ENCODE assay signal across 9 cellular contexts in genomic region chr20:31570021-31570463, GRCh38. TPM values are rescaled to one million over a fixed set of nuclear protein-coding genes. Genes with fewer than 3 reads are reported as not detected.
DNase-seq lines count a peak whose midpoint lies in the region; FAIRE-seq and TF ChIP-seq lines count a peak whose summit lies in the region.
"Had no signal": no experiment of that assay in that cellular context is flagged by ENCODE, and none has a peak within 500 bp of the region (broad histone marks: within the 10 kb centered on the region; RNA-seq: fewer than 3 reads in every experiment).

No MANE protein-coding gene starts in this region.

- no peak for TF ChIP-seq EP300 in H1 (IDR thresholded peaks at IDR 0.05; ENCODE audit: borderline replicate concordance in 1 of 2, low read depth in 2 of 2, low read length in 2 of 2)

- H3K23me2 ChIP-seq in H1 (ENCODE audit: low read depth, low read length), result peaks cover 3% of the 10 kb centered on the region; the same call in 1 of the 2 replicates

- DNase-seq in H1 (ENCODE audit: low read depth in 1 of 2, low spot score in 2 of 2), result no peak
- DNase-seq in NCI-H226, result no peak
- no peak for DNase-seq in EL
- no peak for DNase-seq in dedifferentiated amniotic fluid mesenchymal stem cell (ENCODE audit: extremely low spot score)
- DNase-seq in ecto neural progenitor cell (ENCODE audit: low spot score), result no peak
- DNase-seq: NCI-H510A treated with DMSO at 0.1 percent for 48 hours had no signal

- H3K79me2 ChIP-seq in H1 (ENCODE audit: control insufficient read depth in 1 of 2, insufficient read depth in 2 of 2, low read length in 2 of 2), result 0 out of 4 replicates have a peak, but pooled peaks cover 0 to 3% of the 10 kb centered on the region in 2 experiments

- no peak overlapping the region for H3K14ac ChIP-seq in H1 (ENCODE audit: insufficient read length)

- H2BK5ac ChIP-seq in H1 (ENCODE audit: low read depth, low read length), result peak overlapping the region; percentile 36

- H3K79me1 ChIP-seq in H1 (ENCODE audit: low read depth, low read length), result no peaks in the 10 kb centered on the region

- no peak; a peak in 1 of 3 replicates for TF ChIP-seq POLR2A in H1 (IDR thresholded peaks at IDR 0.05; ENCODE audit: control extremely low read depth in 1 of 2, low read depth in 2 of 2, low read length in 2 of 2)

- H2AFZ ChIP-seq in H1 (ENCODE audit: low read length), result no peak overlapping the region

- H3K4me3 ChIP-seq in HUES64 (ENCODE audit: low read length) (no peak overlapping the region), H1 (ENCODE audit: extremely low read depth in 1 of 4, insufficient read depth in 2 of 4, low read depth in 3 of 4, low read length in 4 of 4) (no peak overlapping the region), neutrophil (ENCODE audit: low read depth in 1 of 2, low read length in 1 of 2) (no peak overlapping the region)

- no peak overlapping the region for H4K5ac ChIP-seq in H1 (ENCODE audit: insufficient read length, low read depth, low read length)

- H3K27ac ChIP-seq in 22Rv1 (peak overlapping the region; percentile 100), HUES64 (ENCODE audit: low read depth, low read length) (peak overlapping the region; percentile 26; the same call in 1 of the 2 replicates), H1 (ENCODE audit: low read depth, low read length) (no peak overlapping the region), neutrophil (peak overlapping the region; percentile 38)

- H3K4me1 ChIP-seq in HUES64 (ENCODE audit: insufficient read depth, low read length) (peaks cover 34% of the 10 kb centered on the region), H1 (replicated peaks in 1 of 4; ENCODE audit: control insufficient read depth in 3 of 4, insufficient read depth in 4 of 4, low read length in 3 of 4) (peaks cover 17 to 41% (median 29%) of the 10 kb centered on the region in 4 experiments), neutrophil (ENCODE audit: control insufficient read depth in 1 of 2, insufficient read depth in 1 of 2, low read depth in 1 of 2, low read length in 1 of 2) (peaks cover 18 to 22% of the 10 kb centered on the region in 2 experiments)

- H3K4ac ChIP-seq in H1 (replicated peaks; ENCODE audit: insufficient read length, low read depth, low read length), result no peak overlapping the region

- peak overlapping the region; percentile 90; the same call in 1 of the 2 replicates for H2BK15ac ChIP-seq in H1 (ENCODE audit: low read length)

- H3K9ac ChIP-seq in HUES64 (ENCODE audit: low read depth, low read length) (no peak overlapping the region), H1 (replicated peaks in 1 of 4; ENCODE audit: extremely low read depth in 1 of 4, low read depth in 3 of 4, low read length in 3 of 4) (no peak overlapping the region)

- no peak overlapping the region for H2BK120ac ChIP-seq in H1 (replicated peaks; ENCODE audit: low read depth, low read length)

- 94% methylated on average over 8 of the region's 8 CpGs for WGBS in HUES64
- 90% methylated on average over 8 of the region's 8 CpGs; no CpG with 5 or more reads in 1 of the 2 experiments for WGBS in H1 (ENCODE audit: extremely low coverage in 1 of 2, insufficient coverage in 1 of 2, insufficient read length in 1 of 2, insufficient replicate concordance in 2 of 2, low coverage in 1 of 2, low lambda C conversion rate in 2 of 2, missing lambda C conversion rate in 1 of 2), 2 experiments

- H2AK5ac ChIP-seq in H1 (ENCODE audit: low read depth, low read length), result no peak overlapping the region; the same call in 1 of the 2 replicates

- no peak overlapping the region for H4K91ac ChIP-seq in H1 (replicated peaks; ENCODE audit: insufficient read length, low read length)

- no peak overlapping the region for H4K8ac ChIP-seq in H1 (ENCODE audit: extremely low read depth, insufficient read depth, low read length)

- H4K20me1 ChIP-seq in H1 (replicated peaks in 1 of 2; ENCODE audit: control insufficient read depth in 1 of 2, insufficient read depth in 2 of 2, low read length in 2 of 2), result peaks cover 0 to 1% of the 10 kb centered on the region in 2 experiments

- FAIRE-seq in H1 (lab: Jason Lieb, UNC), result no peak

- CTCF ChIA-PET in H1 (lab: Charles Lee; ENCODE audit: partially characterized antibody), result interaction anchor here (0.6 to 30.5 kb wide), 16 partner anchors 9 to 166 kb away, joined by 3 to 1559 read pairs (median 7); partner anchors contain the start of genes BCL2L1 and ID1

- H2BK12ac ChIP-seq in H1 (ENCODE audit: low read depth, low read length), result peak overlapping the region; percentile 18; the same call in 1 of the 2 replicates

- no peak overlapping the region for H3K23ac ChIP-seq in H1 (ENCODE audit: insufficient read length)

- peaks cover 18% of the 10 kb centered on the region for H3K36me3 ChIP-seq in HUES64 (ENCODE audit: insufficient read depth, low read length)
- peaks cover 2 to 18% (median 6%) of the 10 kb centered on the region in 4 experiments; a peak in 5 of 8 replicates for H3K36me3 ChIP-seq in H1 (ENCODE audit: control insufficient read depth in 2 of 4, insufficient read depth in 4 of 4, low read length in 3 of 4)
- H3K36me3 ChIP-seq in neutrophil, result peaks cover 58% of the 10 kb centered on the region

- H2BK20ac ChIP-seq in H1 (ENCODE audit: low read length), result 0 out of 2 replicates have a peak overlapping the region, but pooled peaks have one; percentile 72

- no peak overlapping the region; the same call in 1 of the 2 replicates for H3K18ac ChIP-seq in H1 (ENCODE audit: extremely low read depth, low read length)

- H3K27me3 ChIP-seq in HUES64 (ENCODE audit: insufficient read depth, low read length) (no peaks in the 10 kb centered on the region), H1 (replicated peaks in 1 of 4; ENCODE audit: control insufficient read depth in 3 of 4, extremely low read depth in 1 of 4, insufficient read depth in 3 of 4, low read length in 3 of 4) (no peaks in the 10 kb centered on the region), neutrophil (no peaks in the 10 kb centered on the region)

- TF ChIP-seq CTCF in 22Rv1 (IDR thresholded peaks at IDR 0.05) (no peak), H1 (IDR thresholded peaks at IDR 0.05; ENCODE audit: control extremely low read depth in 1 of 3, insufficient read depth in 1 of 3, low read depth in 1 of 3, low read length in 3 of 3) (no peak), neutrophil (IDR thresholded peaks at IDR 0.05) (no peak)

- no peaks in the 10 kb centered on the region for H3K9me3 ChIP-seq in HUES64 (ENCODE audit: insufficient read depth, low read depth, low read length)
- no peaks in the 10 kb centered on the region for H3K9me3 ChIP-seq in H1 (ENCODE audit: insufficient read depth in 2 of 2, low read depth in 1 of 2, low read length in 1 of 2)
- H3K9me3 ChIP-seq in neutrophil, result no peaks in the 10 kb centered on the region

- POLR2A ChIA-PET in H1 (lab: Charles Lee; ENCODE audit: partially characterized antibody), result interaction anchor here (1.0 to 24.3 kb wide), 7 partner anchors 8 to 78 kb away, joined by 3 to 1033 read pairs (median 13); partner anchors contain the start of gene ID1

- TF ChIP-seq RAD21 in H1 (IDR thresholded peaks at IDR 0.05 in 1 of 2, conservative IDR thresholded peaks at IDR 0.05 in 1 of 2; ENCODE audit: low read depth in 2 of 2, low read length in 2 of 2), result no peak

- H3K56ac ChIP-seq in H1 (replicated peaks; ENCODE audit: insufficient read length, low read depth, low read length), result no peak overlapping the region

- no peak overlapping the region for H3K4me2 ChIP-seq in H1 (ENCODE audit: insufficient read depth in 1 of 2, low read depth in 2 of 2, low read length in 2 of 2)

TF ChIP-seq in H1, 55 proteins besides CTCF, POLR2A, EP300 and RAD21 (continues in another document):
- TF ChIP-seq KDM5A (IDR thresholded peaks at IDR 0.05; ENCODE audit: low read length) (no peak), KDM1A (IDR thresholded peaks at IDR 0.05; ENCODE audit: borderline replicate concordance, low read length) (no peak), KDM4A (IDR thresholded peaks at IDR 0.05; ENCODE audit: low read depth, low read length, severe bottlenecking) (no peak), EZH2 (IDR thresholded peaks at IDR 0.05; ENCODE audit: low read depth, low read length, severe bottlenecking) (no peak), ATF3 (IDR thresholded peaks at IDR 0.05; ENCODE audit: insufficient read depth, low read depth, low read length) (no peak), CHD1 (IDR thresholded peaks at IDR 0.05; ENCODE audit: low read depth, low read length) (no peak), CEBPB (IDR thresholded peaks at IDR 0.05; ENCODE audit: low read depth, low read length) (no peak)

RNA-seq across cellular contexts. Expression of gene ID1, which starts 35.0 kb away (rescaled TPM):
- 115 TPM for polyA plus RNA-seq in HUES64 (2013, experiment 1 of 2)
- polyA plus RNA-seq in HUES64 (2013, experiment 2 of 2), result 95.7 TPM
- 120 and 131 TPM in 2 replicates for total RNA-seq in H1 (2021; fragmentation: NEBNext Ultra II Directional; extraction: Animal tissue kit (Norgen Biotek cat#: 25700))
- 357 and 566 TPM in 2 replicates for polyA plus RNA-seq in H1 (2011; rRNA removed)
- 348 TPM for polyA plus RNA-seq in H1 (2011; cell fraction: cytosol; rRNA removed)
- 267 TPM for polyA plus RNA-seq in H1 (2011; cell fraction: nucleus; rRNA removed)
- polyA plus RNA-seq in H1 (2012, experiment 1 of 2), result 86.5 to 154 TPM (median 117 TPM) in 4 replicates
- 207 TPM for polyA plus RNA-seq in H1 (2012, experiment 2 of 2)
- polyA plus RNA-seq in H1 (2013, experiment 1 of 2), result 89.8 TPM
- 87.6 TPM for polyA plus RNA-seq in H1 (2013, experiment 2 of 2)
- polyA minus RNA-seq in H1 (2011; rRNA and poly(A)+ RNA removed), result 27.5 and 45.7 TPM in 2 replicates
- 181 TPM for polyA minus RNA-seq in H1 (2011; cell fraction: cytosol; rRNA and poly(A)+ RNA removed)
- polyA minus RNA-seq in H1 (2011; cell fraction: nucleus; rRNA and poly(A)+ RNA removed), result 200 TPM

RNA-seq across cellular contexts. Expression of gene HM13, which starts 55.8 kb away (rescaled TPM):
- polyA plus RNA-seq in HUES64 (2013, experiment 1 of 2), result 88.7 TPM
- polyA plus RNA-seq in HUES64 (2013, experiment 2 of 2), result 72.9 TPM
- 118 TPM in 2 replicates for total RNA-seq in H1 (2021; fragmentation: NEBNext Ultra II Directional; extraction: Animal tissue kit (Norgen Biotek cat#: 25700))
- polyA plus RNA-seq in H1 (2011; rRNA removed), result 183 and 189 TPM in 2 replicates
- 125 TPM for polyA plus RNA-seq in H1 (2011; cell fraction: cytosol; rRNA removed)
- 156 TPM for polyA plus RNA-seq in H1 (2011; cell fraction: nucleus; rRNA removed)
- 139 to 179 TPM (median 167 TPM) in 4 replicates for polyA plus RNA-seq in H1 (2012, experiment 1 of 2)
- polyA plus RNA-seq in H1 (2012, experiment 2 of 2), result 235 TPM
- polyA plus RNA-seq in H1 (2013, experiment 1 of 2), result 174 TPM
- polyA plus RNA-seq in H1 (2013, experiment 2 of 2), result 181 TPM
- polyA minus RNA-seq in H1 (2011; rRNA and poly(A)+ RNA removed), result 182 and 185 TPM in 2 replicates
- polyA minus RNA-seq in H1 (2011; cell fraction: cytosol; rRNA and poly(A)+ RNA removed), result 109 TPM
- polyA minus RNA-seq in H1 (2011; cell fraction: nucleus; rRNA and poly(A)+ RNA removed), result 159 TPM
